In the genomic region with DNA sequence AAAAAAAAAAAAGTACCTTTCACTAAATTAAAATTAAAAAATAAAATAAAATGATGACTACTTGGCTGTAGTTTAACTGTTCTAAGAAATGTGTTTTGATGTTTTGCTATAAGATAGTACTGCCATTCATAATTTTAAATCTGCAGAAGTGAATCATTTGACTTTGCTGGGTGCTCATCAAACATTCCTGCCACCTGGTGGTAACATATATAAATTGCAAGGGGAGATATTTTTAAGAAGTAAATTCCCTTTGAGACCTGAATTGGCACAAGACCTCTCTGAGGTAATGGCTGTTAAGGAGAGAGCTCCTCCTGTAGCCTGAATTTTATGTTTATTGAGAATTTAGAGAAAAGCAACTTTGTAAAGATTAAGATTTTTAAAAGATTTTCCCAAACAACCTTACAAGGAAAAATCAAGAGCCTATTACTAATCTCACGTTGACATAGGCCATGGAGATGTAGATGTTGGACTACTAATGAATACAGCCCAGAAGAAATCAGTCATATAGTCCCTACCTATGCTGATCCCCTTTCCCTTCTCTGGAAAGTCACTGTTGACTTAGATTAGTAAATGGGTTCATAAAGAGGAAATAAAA, we compare ENCODE assay signal across 10 cellular contexts. TPM values are rescaled to one million over a fixed set of nuclear protein-coding genes. Genes with fewer than 3 reads are reported as not detected.
A peak's percentile ranks its signal among the peaks of the same experiment; 100 is the strongest.
DNase-seq lines count a peak whose midpoint lies in the region; ATAC-seq and TF ChIP-seq lines count a peak whose summit lies in the region.
"Had no signal": no experiment of that assay in that cellular context is flagged by ENCODE, and none has a peak within 500 bp of the region (broad histone marks: within the 10 kb centered on the region; RNA-seq: fewer than 3 reads in every experiment).

No MANE protein-coding gene starts in this region.

- H3K4me1 ChIP-seq in body of pancreas, result no peaks in the 10 kb centered on the region

- ATAC-seq in body of pancreas, result no peak
- ATAC-seq in HG02623 (IDR thresholded peaks at IDR 0.05; ENCODE audit: unreplicated experiment), result no peak
- no peak for ATAC-seq in HG03378 (IDR thresholded peaks at IDR 0.05; ENCODE audit: unreplicated experiment)

- peaks cover 18% of the 10 kb centered on the region for H3K9me3 Mint-ChIP-seq in nephron

- H3K4me3 ChIP-seq in LNCaP clone FGC (ENCODE audit: low read depth, low read length) (no peak overlapping the region), body of pancreas (no peak overlapping the region)

- H3K36me3 ChIP-seq in body of pancreas (replicated peaks in 1 of 2; ENCODE audit: insufficient read depth in 1 of 2, low read depth in 2 of 2), result no peaks in the 10 kb centered on the region

- no peaks in the 10 kb centered on the region for H3K27me3 Mint-ChIP-seq in nephron (ENCODE audit: low read depth)

- DNase-seq in EL, result peak; percentile 32
- DNase-seq in LNCaP clone FGC (ENCODE audit: low read depth), result peak; percentile 18
- no peak for DNase-seq in body of pancreas
- DNase-seq in activated naive CD4-positive, alpha-beta T cell treated with Interleukin-2 at 50 U/mL for 16 hours, result no peak
- no peak for DNase-seq in GM03348 (ENCODE audit: low spot score)
- DNase-seq: kidney glomerular epithelial cell had no signal

- TF ChIP-seq POLR2A in body of pancreas (IDR thresholded peaks at IDR 0.05), result no peak

- peaks cover 0 to 5% (median 0%) of the 10 kb centered on the region in 3 donors for H3K9me3 ChIP-seq in body of pancreas

- intact Hi-C loops in body of pancreas (cut with DNase I), result no loop called here

- no peaks in the 10 kb centered on the region for H3K27me3 ChIP-seq in body of pancreas

- no peak overlapping the region for H3K27ac Mint-ChIP-seq in nephron
- H3K27ac Mint-ChIP-seq: stimulated activated naive CD8-positive, alpha-beta T cell treated with anti-CD3 and anti-CD28 coated beads, Interleukin-15, Interleukin-2, amounts not matched to agents 100 ng/mL and 50 ng/mL, for 24 hours had no signal

- H3K4me1 Mint-ChIP-seq in nephron, result no peaks in the 10 kb centered on the region

- H3K4me3 Mint-ChIP-seq in nephron, result no peak overlapping the region
- H3K4me3 Mint-ChIP-seq: stimulated activated naive CD8-positive, alpha-beta T cell treated with anti-CD3 and anti-CD28 coated beads, Interleukin-15, Interleukin-2, amounts not matched to agents 100 ng/mL and 50 ng/mL, for 24 hours had no signal

- H3K36me3 Mint-ChIP-seq in nephron (ENCODE audit: low read depth), result peaks cover 10% of the 10 kb centered on the region

- H3K27ac ChIP-seq in body of pancreas, result no peak overlapping the region

- TF ChIP-seq CTCF in LNCaP clone FGC (IDR thresholded peaks at IDR 0.05; ENCODE audit: control insufficient read depth, extremely low read depth, insufficient read depth), result peak; percentile 56
- TF ChIP-seq CTCF in body of pancreas (IDR thresholded peaks at IDR 0.05), result peak in 6 of 7 experiments; percentile 33 to 53 (median 38)
- TF ChIP-seq CTCF in nephron (IDR thresholded peaks at IDR 0.05; ENCODE audit: unreplicated experiment in 3 of 3), result peak; percentile 18 to 46 (median 29)

- WGBS in body of pancreas, 2 donors, result 93 to 100% methylated on average over 1 of the region's 1 CpG

RNA-seq across cellular contexts. Expression of gene NARS2, which starts 11.9 kb away (rescaled TPM):
- total RNA-seq in body of pancreas, result 10 to 100 TPM; 10.1 to 24.7 TPM

Comparison
In these comparisons a context has a peak if more than half of its experiments do, and no peak if none do; other contexts are left out.
1. DNase-seq: peak in EL (single experiment) and LNCaP clone FGC (single experiment); none in body of pancreas (0 of 4), activated naive CD4-positive, alpha-beta T cell treated with Interleukin-2 at 50 U/mL for 16 hours (single experiment) and GM03348 (single experiment).
2. Peak in every context shown above with its lines, with median percentiles within 50 percentile points of each other: CTCF ChIP-seq.